10 cellular contexts compared by ENCODE assay signal in genomic region chr9:137078701-137079400, GRCh38. TPM values are rescaled to one million over a fixed set of nuclear protein-coding genes. Genes with fewer than 3 reads are reported as not detected.
A peak's percentile ranks its signal among the peaks of the same experiment; 100 is the strongest.
DNase-seq lines count a peak whose midpoint lies in the region; ATAC-seq and TF ChIP-seq lines count a peak whose summit lies in the region.
"Had no signal": no experiment of that assay in that cellular context is flagged by ENCODE, and none has a peak within 500 bp of the region (broad histone marks: within the 10 kb centered on the region; RNA-seq: fewer than 3 reads in every experiment).

No MANE protein-coding gene starts in this region.

- H3K79me2 ChIP-seq in hepatocyte = peaks cover 14% of the 10 kb centered on the region

- TF ChIP-seq CTCF in GM12865 (IDR thresholded peaks at IDR 0.05; ENCODE audit: insufficient read depth, low read depth, low read length, missing control alignments) = no peak
- no peak for TF ChIP-seq CTCF in hepatocyte (IDR thresholded peaks at IDR 0.05; ENCODE audit: poor library complexity)

- peak overlapping the region; percentile 96 for H3K4me2 ChIP-seq in hepatocyte

- POLR2A ChIA-PET in T-cell (lab: Charles Lee) = no interaction called here

- no peak for ATAC-seq in T-cell (replicated peaks in 1 of 4)
- no peak for ATAC-seq in GM21576 (IDR thresholded peaks at IDR 0.05; ENCODE audit: unreplicated experiment)

- H3K4me3 ChIP-seq in GM12865 (ENCODE audit: low read depth, low read length) = peak overlapping the region; percentile 73
- no peak overlapping the region for H3K4me3 ChIP-seq in hepatocyte
- H3K4me3 ChIP-seq in skin epidermis = peak overlapping the region in 6 of 7 experiments; percentile 46 to 71 (median 64)

- DNase-seq in GM12865 (ENCODE audit: low read depth) = no peak
- no peak for DNase-seq in T-cell
- DNase-seq in hepatocyte (ENCODE audit: low spot score) = no peak
- no peak for DNase-seq in NCI-H526 treated with DMSO at 0.1 percent for 48 hours (lab: John Stamatoyannopoulos, UW)
- DNase-seq in DMS 273 (lab: John Stamatoyannopoulos, UW; ENCODE audit: unreplicated experiment) = no peak

- H3K36me3 ChIP-seq in hepatocyte (replicated peaks; ENCODE audit: insufficient read depth, low read depth) = no peaks in the 10 kb centered on the region

- peaks cover 8% of the 10 kb centered on the region for H3K36me3 Mint-ChIP-seq in T-cell

- H2AFZ ChIP-seq in hepatocyte = no peak overlapping the region

- CTCF ChIA-PET in T-cell (lab: Charles Lee) = no interaction called here

- H3K27me3 ChIP-seq in hepatocyte = peaks cover 14% of the 10 kb centered on the region

- H3K4me1 Mint-ChIP-seq in T-cell = peaks cover 4 to 11% (median 5%) of the 10 kb centered on the region in 3 donors

- peaks cover 20% of the 10 kb centered on the region for H3K4me1 ChIP-seq in hepatocyte (ENCODE audit: insufficient read depth)

- H3K27me3 Mint-ChIP-seq in T-cell = no peaks in the 10 kb centered on the region

- H3K27ac Mint-ChIP-seq in T-cell = no peak overlapping the region

- peak overlapping the region; percentile 36 to 72 (median 58) for H3K4me3 Mint-ChIP-seq in T-cell

- H4K20me1 ChIP-seq in hepatocyte (ENCODE audit: insufficient read depth, poor library complexity, severe bottlenecking) = peaks cover 11% of the 10 kb centered on the region

- no peak overlapping the region for H3K27ac ChIP-seq in hepatocyte
- H3K27ac ChIP-seq in skin epidermis = peak overlapping the region in 7 of 21 experiments; percentile 57 to 86 (median 76)
- H3K27ac ChIP-seq: HL-60 had no signal

- 45% methylated on average over 36 of the region's 51 CpGs for WGBS in hepatocyte (ENCODE audit: low lambda C conversion rate, missing lambda C conversion rate)

- H3K9me2 ChIP-seq in hepatocyte (replicated peaks; ENCODE audit: insufficient read depth) = no peaks in the 10 kb centered on the region

- H3K9me3 ChIP-seq in hepatocyte (ENCODE audit: low read depth) = no peaks in the 10 kb centered on the region

- no peaks in the 10 kb centered on the region for H3K9me3 Mint-ChIP-seq in T-cell

RNA-seq across cellular contexts. Expression of gene UAP1L1, which starts 1.5 kb away (rescaled TPM):
- total RNA-seq in T-cell (10 to 100 TPM; 11.3 to 32.8 (median 19.3) TPM), hepatocyte (11.2 and 15.6 TPM in 2 replicates)
- 39.1 and 40.1 TPM in 2 replicates for polyA plus RNA-seq in hepatocyte

RNA-seq across cellular contexts. Expression of gene MAN1B1, which starts 7.9 kb away (rescaled TPM):
- total RNA-seq in T-cell = 10 to 100 TPM; 62.0 to 91.5 (median 84.8) TPM
- 54.6 and 60.8 TPM in 2 replicates for total RNA-seq in hepatocyte
- 94.2 and 101 TPM in 2 replicates for polyA plus RNA-seq in hepatocyte

RNA-seq across cellular contexts. Expression of gene SAPCD2, which starts 8.5 kb away (rescaled TPM):
- total RNA-seq in T-cell = 1 to 10 TPM in 1 of 5 donors, under 1 TPM in 4; 0.33 to 1.0 (median 0.83) TPM
- total RNA-seq in hepatocyte = 4.6 and 7.5 TPM in 2 replicates
- polyA plus RNA-seq in hepatocyte = 4.8 and 5.6 TPM in 2 replicates

RNA-seq across cellular contexts. Expression of gene ENTPD2, which starts 25.0 kb away (rescaled TPM):
- total RNA-seq in T-cell (under 1 TPM in 1 of 5 donors, not detected in 4; 0.32 TPM), hepatocyte (1.8 and 2.3 TPM in 2 replicates)
- 1.1 and 3.2 TPM in 2 replicates for polyA plus RNA-seq in hepatocyte
- total RNA-seq: dermis blood vessel endothelial cell, SK-MEL-5 had no signal

RNA-seq across cellular contexts. Expression of gene NPDC1, which starts 32.9 kb away (rescaled TPM):
- total RNA-seq in T-cell = 10 to 100 TPM; 32.4 to 76.7 (median 57.0) TPM
- 12.3 and 12.7 TPM in 2 replicates for total RNA-seq in hepatocyte
- 69.8 and 72.7 TPM in 2 replicates for polyA plus RNA-seq in hepatocyte
